Comparison of ENCODE assay signal across 13 cellular contexts in the genomic region with DNA sequence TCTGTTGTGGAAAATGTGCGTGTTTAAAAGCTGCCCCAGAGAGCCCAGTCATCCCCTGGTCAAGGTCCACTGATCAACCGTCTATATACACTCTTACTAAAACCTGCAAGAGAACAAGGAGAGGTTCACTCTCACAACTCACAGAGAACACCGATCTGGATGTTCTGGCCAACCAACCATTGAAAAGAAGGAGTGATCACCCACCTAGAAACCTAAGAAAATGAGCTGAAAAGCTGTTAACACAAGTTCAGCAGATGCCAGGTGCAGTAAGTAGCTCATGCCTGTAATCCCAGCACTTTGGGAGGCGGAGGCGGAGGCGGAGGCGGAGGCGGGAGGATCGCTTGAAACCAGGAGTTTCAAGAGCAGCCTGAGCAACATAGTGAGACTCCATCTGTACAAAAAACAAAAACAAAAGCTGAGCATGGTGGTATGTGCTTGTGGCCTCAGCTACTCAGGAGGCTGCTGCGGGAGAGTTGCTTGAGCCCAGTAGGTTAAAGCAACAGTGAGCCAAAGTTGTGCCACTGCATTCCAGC. TPM values are rescaled to one million over a fixed set of nuclear protein-coding genes. Genes with fewer than 3 reads are reported as not detected.
DNase-seq lines count a peak whose midpoint lies in the region; ATAC-seq, FAIRE-seq and TF ChIP-seq lines count a peak whose summit lies in the region.
"Had no signal": no experiment of that assay in that cellular context is flagged by ENCODE, and none has a peak within 500 bp of the region (broad histone marks: within the 10 kb centered on the region; RNA-seq: fewer than 3 reads in every experiment).

No MANE protein-coding gene starts in this region.

- peaks cover 23% of the 10 kb centered on the region for H3K36me3 ChIP-seq in mesendoderm (ENCODE audit: control insufficient read depth, insufficient read depth, low read length)

- H3K4me1 ChIP-seq in mesendoderm (ENCODE audit: control insufficient read depth, low read depth, low read length): no peaks in the 10 kb centered on the region
- H3K4me1 ChIP-seq: suprapubic skin had no signal

- no peak overlapping the region for H4K8ac ChIP-seq in mesendoderm (ENCODE audit: low read depth, low read length)

- H2AK5ac ChIP-seq in mesendoderm (ENCODE audit: low read length): no peak overlapping the region

- H3K27me3 ChIP-seq in mesendoderm (ENCODE audit: insufficient read depth, low read length, poor library complexity): no peaks in the 10 kb centered on the region
- H3K27me3 ChIP-seq: suprapubic skin had no signal

- no peak overlapping the region for H3K27ac ChIP-seq in mesendoderm (ENCODE audit: low read depth, low read length)
- H3K27ac ChIP-seq: suprapubic skin had no signal

- no peak overlapping the region for H3K4ac ChIP-seq in mesendoderm (ENCODE audit: low read depth, low read length)

- H2BK5ac ChIP-seq in mesendoderm (ENCODE audit: low read length): no peak overlapping the region

- H3K9me3 Mint-ChIP-seq in activated naive CD4-positive, alpha-beta T cell treated with anti-CD3 and anti-CD28 coated beads for 36 hours: no peaks in the 10 kb centered on the region
- H3K9me3 Mint-ChIP-seq in stimulated activated naive B cell treated with anti-CD40 and anti-IgM and Interleukin-4, amounts not matched to agents 10 μg/mL and 1 μg/mL and 100 μg/mL, for 72 hours: no peaks in the 10 kb centered on the region

- H2BK15ac ChIP-seq in mesendoderm (replicated peaks; ENCODE audit: low read depth): no peak overlapping the region

- H3K36me3 Mint-ChIP-seq in activated naive CD4-positive, alpha-beta T cell treated with anti-CD3 and anti-CD28 coated beads for 36 hours (ENCODE audit: low read depth): peaks cover 58% of the 10 kb centered on the region
- H3K36me3 Mint-ChIP-seq in stimulated activated naive B cell treated with anti-CD40 and anti-IgM and Interleukin-4, amounts not matched to agents 10 μg/mL and 1 μg/mL and 100 μg/mL, for 72 hours: peaks cover 63 to 80% of the 10 kb centered on the region in 2 donors

- peaks cover 45% of the 10 kb centered on the region for H3K4me1 Mint-ChIP-seq in activated naive CD4-positive, alpha-beta T cell treated with anti-CD3 and anti-CD28 coated beads for 36 hours (ENCODE audit: low read depth)
- H3K4me1 Mint-ChIP-seq in stimulated activated naive B cell treated with anti-CD40 and anti-IgM and Interleukin-4, amounts not matched to agents 10 μg/mL and 1 μg/mL and 100 μg/mL, for 72 hours: peaks cover 55 to 71% of the 10 kb centered on the region in 2 donors

- CTCF ChIA-PET in activated naive CD4-positive, alpha-beta T cell treated with anti-CD3 and anti-CD28 coated beads for 36 hours (lab: Charles Lee): no interaction called here

- H3K9ac ChIP-seq in mesendoderm (ENCODE audit: low read length): no peak overlapping the region

- no peak overlapping the region for H3K4me2 ChIP-seq in mesendoderm (ENCODE audit: low read length)

- no peak overlapping the region for H4K5ac ChIP-seq in mesendoderm (ENCODE audit: low read length)

- H3K18ac ChIP-seq in mesendoderm (ENCODE audit: low read length): no peak overlapping the region

- intact Hi-C loops in activated naive CD4-positive, alpha-beta T cell treated with anti-CD3 and anti-CD28 coated beads for 36 hours (cut with micrococcal nuclease): loop anchor here (5.0 kb wide), 2 partner anchors 136 to 301 kb away; a partner anchor contains a TSS

- H3K79me1 ChIP-seq in mesendoderm (ENCODE audit: low read length): peaks cover 5% of the 10 kb centered on the region

- TF ChIP-seq CTCF in epithelial cell of proximal tubule (conservative IDR thresholded peaks at IDR 0.05; ENCODE audit: low read depth, low read length): no peak

- H3K56ac ChIP-seq in mesendoderm (ENCODE audit: low read length): no peak overlapping the region

- no peak overlapping the region for H2BK120ac ChIP-seq in mesendoderm (ENCODE audit: low read depth, low read length)

- FAIRE-seq in RCC 7860 (lab: Jason Lieb, UNC): peak; percentile 97

- no peak overlapping the region for H3K23ac ChIP-seq in mesendoderm (ENCODE audit: low read length)

- DNase-seq in activated naive CD4-positive, alpha-beta T cell treated with anti-CD3 and anti-CD28 coated beads for 36 hours: no peak
- no peak for DNase-seq in activated naive CD4-positive, alpha-beta T cell treated with anti-CD3 and anti-CD28 coated beads, Interleukin-2, amount 50 U/mL, for 16 hours
- peak; percentile 94 for DNase-seq in RCC 7860 (ENCODE audit: low spot score)
- DNase-seq in epithelial cell of proximal tubule (ENCODE audit: low read depth): peak; percentile 92
- DNase-seq in stimulated activated naive B cell treated with anti-CD40 and anti-IgM and Interleukin-4, amounts not matched to agents 10 μg/mL and 1 μg/mL and 100 μg/mL, for 72 hours: no peak
- no peak for DNase-seq in SK-N-DZ (ENCODE audit: low spot score)
- DNase-seq in mesendoderm: no peak
- DNase-seq: DMS53, mesenchymal stem cell, MM.1S had no signal

- H3K4me3 ChIP-seq in epithelial cell of proximal tubule (ENCODE audit: low read depth, low read length): no peak overlapping the region
- H3K4me3 ChIP-seq in mesendoderm (ENCODE audit: low read length): no peak overlapping the region
- H3K4me3 ChIP-seq: suprapubic skin had no signal

- H3K4me3 Mint-ChIP-seq in activated naive CD4-positive, alpha-beta T cell treated with anti-CD3 and anti-CD28 coated beads for 36 hours: no peak overlapping the region
- no peak overlapping the region for H3K4me3 Mint-ChIP-seq in stimulated activated naive B cell treated with anti-CD40 and anti-IgM and Interleukin-4, amounts not matched to agents 10 μg/mL and 1 μg/mL and 100 μg/mL, for 72 hours

- H3K27me3 Mint-ChIP-seq in activated naive CD4-positive, alpha-beta T cell treated with anti-CD3 and anti-CD28 coated beads for 36 hours (ENCODE audit: low read depth): no peaks in the 10 kb centered on the region
- H3K27me3 Mint-ChIP-seq in stimulated activated naive B cell treated with anti-CD40 and anti-IgM and Interleukin-4, amounts not matched to agents 10 μg/mL and 1 μg/mL and 100 μg/mL, for 72 hours: no peaks in the 10 kb centered on the region

- ATAC-seq in stimulated activated naive B cell treated with anti-CD40 and anti-IgM and Interleukin-4, amounts not matched to agents 10 μg/mL and 1 μg/mL and 100 μg/mL, for 72 hours (replicated peaks): peak; percentile 43 to 52
- ATAC-seq in HG02885 (IDR thresholded peaks at IDR 0.05; ENCODE audit: poor library complexity, unreplicated experiment): no peak

- WGBS in mesendoderm (ENCODE audit: extremely low coverage, insufficient coverage, low lambda C conversion rate): no CpG with 5 or more reads among the region's 10 CpGs

- no peaks in the 10 kb centered on the region for H3K79me2 ChIP-seq in mesendoderm (ENCODE audit: control insufficient read depth, insufficient read depth, low read length)

- H3K27ac Mint-ChIP-seq in activated naive CD4-positive, alpha-beta T cell treated with anti-CD3 and anti-CD28 coated beads for 36 hours: peak overlapping the region; percentile 95
- peak overlapping the region; percentile 59 for H3K27ac Mint-ChIP-seq in stimulated activated naive B cell treated with anti-CD40 and anti-IgM and Interleukin-4, amounts not matched to agents 10 μg/mL and 1 μg/mL and 100 μg/mL, for 72 hours

RNA-seq across cellular contexts. Expression of a gene that starts 14.5 kb away (rescaled TPM):
- 10 to 100 TPM; 21.2 to 24.2 TPM for total RNA-seq in activated naive CD4-positive, alpha-beta T cell treated with anti-CD3 and anti-CD28 coated beads for 36 hours
- 29.4 and 29.9 TPM in 2 replicates for total RNA-seq in epithelial cell of proximal tubule
- 23.2 and 31.9 TPM in 2 replicates for polyA plus RNA-seq in SK-N-DZ (2014; cell fraction: cytosol; rRNA removed)
- polyA plus RNA-seq in SK-N-DZ (2014; cell fraction: nucleus; rRNA removed): 64.0 and 90.2 TPM in 2 replicates
- 15.4 TPM for polyA plus RNA-seq in mesendoderm (2013, experiment 1 of 2)
- polyA plus RNA-seq in mesendoderm (2013, experiment 2 of 2): 16.0 TPM

RNA-seq across cellular contexts. Expression of a gene that starts 41.7 kb away (rescaled TPM):
- total RNA-seq in activated naive CD4-positive, alpha-beta T cell treated with anti-CD3 and anti-CD28 coated beads for 36 hours: under 1 TPM in 1 of 2 experiments, not detected in 1; 0.19 TPM
- total RNA-seq in epithelial cell of proximal tubule: not detected in 2 replicates
- polyA plus RNA-seq in SK-N-DZ (2014; cell fraction: cytosol; rRNA removed): 0.19 TPM in 1 of 2 replicates, not detected in the other
- 0.05 TPM in 1 of 2 replicates, not detected in the other for polyA plus RNA-seq in SK-N-DZ (2014; cell fraction: nucleus; rRNA removed)
- not detected for polyA plus RNA-seq in mesendoderm (2013, experiment 1 of 2)
- polyA plus RNA-seq in mesendoderm (2013, experiment 2 of 2): 0.18 TPM
- total RNA-seq: osteoblast, suprapubic skin had no signal

Comparison
In these comparisons a context has a peak if more than half of its experiments do, and no peak if none do; other contexts are left out.
1. DNase-seq: peak in RCC 7860 (single experiment) and epithelial cell of proximal tubule (single experiment); none in activated naive CD4-positive, alpha-beta T cell treated with anti-CD3 and anti-CD28 coated beads for 36 hours (single experiment), activated naive CD4-positive, alpha-beta T cell treated with anti-CD3 and anti-CD28 coated beads, Interleukin-2, amount 50 U/mL, for 16 hours (single experiment), stimulated activated naive B cell treated with anti-CD40 and anti-IgM and Interleukin-4, amounts not matched to agents 10 μg/mL and 1 μg/mL and 100 μg/mL, for 72 hours (single experiment), SK-N-DZ (single experiment) and mesendoderm (single experiment).